In genomic region chr18:79461627-79462026, GRCh38 we compare ENCODE assay signal across 16 cellular contexts.
DNase-seq lines count a peak whose midpoint lies in the region; ATAC-seq and TF ChIP-seq lines count a peak whose summit lies in the region.
"Had no signal": no experiment of that assay in that cellular context is flagged by ENCODE, and none has a peak within 500 bp of the region (broad histone marks: within the 10 kb centered on the region; RNA-seq: fewer than 3 reads in every experiment).

No MANE protein-coding gene starts in this region.

- H3K27me3 Mint-ChIP-seq in IgD-negative memory B cell (no peaks in the 10 kb centered on the region), activated B cell treated with CpG ODN at 0.5 μM for 24 hours (no peaks in the 10 kb centered on the region)

- H3K27me3 ChIP-seq in BLaER1 treated with 17β-estradiol and CSF1 and Interleukin-3, amounts not matched to agents 10 nM and 100 nM: no peaks in the 10 kb centered on the region
- no peaks in the 10 kb centered on the region for H3K27me3 ChIP-seq in trophoblast cell (ENCODE audit: insufficient read depth, low read length)

- no peak overlapping the region for H2BK120ac ChIP-seq in trophoblast cell (ENCODE audit: insufficient read depth, low read length, poor library complexity)

- no peak overlapping the region for H4K91ac ChIP-seq in trophoblast cell (ENCODE audit: low read depth, low read length)

- POLR2A ChIA-PET in activated B cell treated with CpG ODN at 0.5 μM for 24 hours (lab: Charles Lee): interaction anchor here (2.2 to 2.9 kb wide), 2 partner anchors 26 to 63 kb away, joined by 6 to 9 read pairs; no protein-coding TSS in a partner anchor

- no peak overlapping the region for H2AFZ ChIP-seq in trophoblast cell (ENCODE audit: insufficient read depth, low read length, poor library complexity)
- H2AFZ ChIP-seq: GM23248 had no signal

- H3K79me1 ChIP-seq in trophoblast cell (ENCODE audit: low read length): peaks cover 22% of the 10 kb centered on the region

- H3K4me1 ChIP-seq in BLaER1 treated with 17β-estradiol and CSF1 and Interleukin-3, amounts not matched to agents 10 nM and 100 nM: peaks cover 54 to 94% (median 80%) of the 10 kb centered on the region in 10 experiments
- peaks cover 27 to 32% of the 10 kb centered on the region in 2 experiments for H3K4me1 ChIP-seq in trophoblast cell (ENCODE audit: control insufficient read depth in 1 of 2, insufficient read depth in 2 of 2, low read length in 2 of 2)

- no peak overlapping the region for H4K12ac ChIP-seq in trophoblast cell (ENCODE audit: low read depth, low read length)

- TF ChIP-seq CTCF in activated B cell treated with CpG ODN at 0.5 μM for 24 hours (IDR thresholded peaks at IDR 0.05) (no peak), GM20000 (IDR thresholded peaks at IDR 0.05; ENCODE audit: extremely low read depth, missing control alignments) (no peak)

- ATAC-seq in activated B cell treated with CpG ODN at 0.5 μM for 24 hours (ENCODE audit: low read depth) (no peak), HG02678 (IDR thresholded peaks at IDR 0.05; ENCODE audit: unreplicated experiment) (no peak), GM21825 (IDR thresholded peaks at IDR 0.05; ENCODE audit: unreplicated experiment) (no peak)
- ATAC-seq: CD8-positive, alpha-beta T cell; GM12878 had no signal

- DNase-seq in activated B cell treated with CpG ODN at 0.5 μM for 24 hours: no peak
- DNase-seq in trophoblast cell: no peak
- DNase-seq in GM20000 (ENCODE audit: low spot score): no peak
- DNase-seq: CD8-positive, alpha-beta T cell; DMS79 treated with DMSO at 0.1 percent for 48 hours; GDM1; GM23248; Kasumi-1; NCI-H187; NK-92 treated with Interleukin-12 subunit alpha and Interleukin-12 subunit beta, amount 100 ng/mL, for 24 hours; RPMI8226 had no signal

- no peak overlapping the region for H2BK5ac ChIP-seq in trophoblast cell (ENCODE audit: low read depth, low read length, poor library complexity)

- peak overlapping the region; percentile 67 for H2AK5ac ChIP-seq in trophoblast cell (ENCODE audit: low read length)

- no peak overlapping the region for H3K4me3 ChIP-seq in BLaER1 treated with 17β-estradiol and CSF1 and Interleukin-3, amounts not matched to agents 10 nM and 100 nM
- H3K4me3 ChIP-seq in trophoblast cell (ENCODE audit: low read depth, low read length): no peak overlapping the region
- H3K4me3 ChIP-seq: GM12878, GM23248 had no signal

- no CpG with 5 or more reads among the region's 22 CpGs for WGBS in trophoblast cell (ENCODE audit: extremely low coverage, insufficient coverage, insufficient read length)

- peaks cover 0 to 34% (median 24%) of the 10 kb centered on the region in 11 experiments; a peak in 19 of 22 replicates for H3K36me3 ChIP-seq in BLaER1 treated with 17β-estradiol and CSF1 and Interleukin-3, amounts not matched to agents 10 nM and 100 nM
- no peaks in the 10 kb centered on the region for H3K36me3 ChIP-seq in trophoblast cell (ENCODE audit: control insufficient read depth in 1 of 2, insufficient read depth in 2 of 2, low read length in 2 of 2)

- intact Hi-C loops in activated B cell treated with CpG ODN at 0.5 μM for 24 hours (cut with micrococcal nuclease): loop anchor here (2.0 kb wide), 1 partner anchor 217 kb away; the partner anchor contains the start of gene CTDP1

- no peak overlapping the region for H4K8ac ChIP-seq in trophoblast cell (ENCODE audit: low read depth, low read length)

- no peak overlapping the region for H3K23ac ChIP-seq in trophoblast cell (ENCODE audit: low read length)

- CTCF ChIA-PET in activated B cell treated with CpG ODN at 0.5 μM for 24 hours (lab: Charles Lee): no interaction called here

- no peaks in the 10 kb centered on the region for H3K9me3 Mint-ChIP-seq in IgD-negative memory B cell
- no peaks in the 10 kb centered on the region for H3K9me3 Mint-ChIP-seq in activated B cell treated with CpG ODN at 0.5 μM for 24 hours
- H3K9me3 Mint-ChIP-seq: CD8-positive, alpha-beta T cell had no signal

- H3K27ac Mint-ChIP-seq in IgD-negative memory B cell: peak overlapping the region in 2 of 3 donors; percentile 95 to 100
- peak overlapping the region; percentile 97 for H3K27ac Mint-ChIP-seq in activated B cell treated with CpG ODN at 0.5 μM for 24 hours
- H3K27ac Mint-ChIP-seq: CD8-positive, alpha-beta T cell had no signal

- peaks cover 0 to 71% (median 10%) of the 10 kb centered on the region in 11 experiments; a peak in 13 of 22 replicates for H4K20me1 ChIP-seq in BLaER1 treated with 17β-estradiol and CSF1 and Interleukin-3, amounts not matched to agents 10 nM and 100 nM

- H3K9ac ChIP-seq in BLaER1 treated with 17β-estradiol and CSF1 and Interleukin-3, amounts not matched to agents 10 nM and 100 nM: peak overlapping the region in 3 of 11 experiments; percentile 55 to 64 (median 57); a peak in 1 of 22 replicates
- H3K9ac ChIP-seq in trophoblast cell (ENCODE audit: low read length): no peak overlapping the region
- H3K9ac ChIP-seq: GM23248 had no signal

- peak overlapping the region in 6 of 11 experiments; percentile 28 to 80 (median 54); a peak in 7 of 22 replicates for H3K27ac ChIP-seq in BLaER1 treated with 17β-estradiol and CSF1 and Interleukin-3, amounts not matched to agents 10 nM and 100 nM
- H3K27ac ChIP-seq in trophoblast cell (ENCODE audit: low read depth, low read length): no peak overlapping the region
- H3K27ac ChIP-seq: GM23248 had no signal

- no peaks in the 10 kb centered on the region for H3K9me3 ChIP-seq in BLaER1 treated with 17β-estradiol and CSF1 and Interleukin-3, amounts not matched to agents 10 nM and 100 nM (replicated peaks in 1 of 11)
- no peaks in the 10 kb centered on the region for H3K9me3 ChIP-seq in trophoblast cell (ENCODE audit: insufficient read depth, low read depth, low read length)

- H3K4me2 ChIP-seq in BLaER1 treated with 17β-estradiol and CSF1 and Interleukin-3, amounts not matched to agents 10 nM and 100 nM: peak overlapping the region in 10 of 11 experiments; percentile 78 to 97 (median 92); a peak in 21 of 22 replicates
- H3K4me2 ChIP-seq in trophoblast cell (ENCODE audit: low read length): no peak overlapping the region

- H3K4me1 Mint-ChIP-seq in IgD-negative memory B cell: peaks cover 36 to 50% (median 38%) of the 10 kb centered on the region in 3 donors
- peaks cover 76% of the 10 kb centered on the region for H3K4me1 Mint-ChIP-seq in activated B cell treated with CpG ODN at 0.5 μM for 24 hours

- peaks cover 9% of the 10 kb centered on the region for H3K79me2 ChIP-seq in trophoblast cell (ENCODE audit: control insufficient read depth, insufficient read depth, low read length, poor library complexity)

- H2BK12ac ChIP-seq in trophoblast cell (ENCODE audit: low read length): peak overlapping the region; percentile 1

- H3K14ac ChIP-seq in trophoblast cell (ENCODE audit: low read length): no peak overlapping the region

- H3K4ac ChIP-seq in trophoblast cell (ENCODE audit: low read depth, low read length): no peak overlapping the region

- no peak overlapping the region for H3K18ac ChIP-seq in trophoblast cell (ENCODE audit: low read length)

- peak overlapping the region in 3 of 4 donors; percentile 39 to 95 (median 70) for H3K4me3 Mint-ChIP-seq in IgD-negative memory B cell
- H3K4me3 Mint-ChIP-seq in activated B cell treated with CpG ODN at 0.5 μM for 24 hours: peak overlapping the region; percentile 33
- H3K4me3 Mint-ChIP-seq: CD8-positive, alpha-beta T cell had no signal

- no peaks in the 10 kb centered on the region for H3K36me3 Mint-ChIP-seq in IgD-negative memory B cell
- H3K36me3 Mint-ChIP-seq in activated B cell treated with CpG ODN at 0.5 μM for 24 hours (ENCODE audit: low read depth): peaks cover 43% of the 10 kb centered on the region
